16 cellular contexts compared by ENCODE assay signal in the genomic region with DNA sequence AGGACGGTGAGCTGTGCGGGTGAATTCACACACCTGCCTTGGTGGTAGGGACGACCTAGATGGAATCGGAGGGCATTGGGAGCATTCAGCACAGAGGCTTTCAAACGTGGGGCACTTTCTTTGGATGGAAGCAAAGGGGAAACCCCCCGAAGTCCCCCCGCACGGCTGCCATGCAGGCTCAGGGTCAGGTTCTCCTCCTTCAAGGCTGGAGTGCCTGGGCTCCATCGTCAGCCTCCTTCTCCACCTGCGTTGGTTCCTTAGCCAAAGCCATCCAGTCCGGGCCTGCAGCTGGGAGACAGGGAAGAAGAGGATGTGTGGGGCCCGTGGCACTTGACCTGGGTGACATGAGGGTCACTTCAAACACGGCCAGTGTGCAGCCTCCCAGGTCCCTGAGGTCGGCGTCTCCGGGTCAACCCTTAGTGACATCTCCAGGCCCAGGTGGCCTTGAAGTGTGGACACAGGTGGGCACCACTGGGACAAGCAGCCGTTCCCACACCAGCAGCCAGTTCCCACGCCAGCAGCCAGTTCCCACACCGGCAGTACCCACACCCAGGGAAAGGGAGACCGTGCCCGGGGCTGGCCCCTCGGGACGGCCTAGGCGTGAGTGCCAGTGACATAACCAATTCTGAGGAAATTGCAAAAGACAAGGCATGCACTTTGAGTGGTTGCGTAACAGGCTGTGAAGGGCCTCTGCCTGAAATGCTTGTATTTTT.
DNase-seq lines count a peak whose midpoint lies in the region; ATAC-seq lines count a peak whose summit lies in the region.
"Had no signal": no experiment of that assay in that cellular context is flagged by ENCODE, and none has a peak within 500 bp of the region (broad histone marks: within the 10 kb centered on the region; RNA-seq: fewer than 3 reads in every experiment).

No MANE protein-coding gene starts in this region.

- ATAC-seq in esophagus mucosa: peak; percentile 35
- ATAC-seq in GM21825 (IDR thresholded peaks at IDR 0.05; ENCODE audit: unreplicated experiment): no peak
- ATAC-seq in GM19452 (IDR thresholded peaks at IDR 0.05; ENCODE audit: unreplicated experiment): no peak
- ATAC-seq: activated CD4-positive, alpha-beta T cell treated with anti-CD3 and anti-CD28 coated beads for 36 hours; HCT116 had no signal

- H3K14ac ChIP-seq in neuronal stem cell (ENCODE audit: low read length): no peak overlapping the region

- no peak overlapping the region for H3K4ac ChIP-seq in neuronal stem cell (ENCODE audit: low read length)

- no CpG with 5 or more reads among the region's 25 CpGs for WGBS in neuronal stem cell (ENCODE audit: extremely low coverage in 2 of 2, insufficient read length in 2 of 2, insufficient replicate concordance in 1 of 2), 2 donors

- peak overlapping the region; percentile 53 for H2AK5ac ChIP-seq in neuronal stem cell (ENCODE audit: low read depth, low read length)

- no peak overlapping the region for H3K27ac ChIP-seq in neuronal stem cell (replicated peaks; ENCODE audit: low read length)
- H3K27ac ChIP-seq: RWPE1 had no signal

- DNase-seq in HuH-7 (ENCODE audit: low spot score) (peak; percentile 37), NCI-H460 (ENCODE audit: extremely low read depth, low read depth) (peak; percentile 2), neuronal stem cell (ENCODE audit: low spot score) (no peak), NCI-H187 treated with DMSO at 0.1 percent for 48 hours (lab: John Stamatoyannopoulos, UW) (no peak)
- DNase-seq in stimulated activated CD4-positive, alpha-beta T cell treated with anti-CD3 and anti-CD28 coated beads, Interleukin-2, amount 100 ng/mL, for 48 hours: no peak
- DNase-seq: activated CD4-positive, alpha-beta T cell treated with anti-CD3 and anti-CD28 coated beads for 36 hours; DND-41; NCI-H2227 treated with DMSO at 0.1 percent for 48 hours; nucleus accumbens; retina; stimulated activated CD4-positive, alpha-beta T cell treated with anti-CD3 and anti-CD28 coated beads, Interleukin-12 subunit alpha, Interleukin-12 subunit beta, amount 100 ng/mL, for 4 hours had no signal

- H2AFZ ChIP-seq in neuronal stem cell (ENCODE audit: low read length): no peak overlapping the region

- peak overlapping the region; percentile 42 for H4K91ac ChIP-seq in neuronal stem cell (ENCODE audit: low read depth, low read length, poor library complexity)

- peak overlapping the region; percentile 33 for H2BK5ac ChIP-seq in neuronal stem cell (ENCODE audit: low read length)

- H2BK12ac ChIP-seq in neuronal stem cell (ENCODE audit: low read length): no peak overlapping the region

- no peak overlapping the region for H3K9ac ChIP-seq in neuronal stem cell (ENCODE audit: low read depth, low read length, poor library complexity)

- peak overlapping the region; percentile 65 for H2BK15ac ChIP-seq in neuronal stem cell (ENCODE audit: low read length)

- H3K4me3 ChIP-seq in neuronal stem cell (ENCODE audit: low read length in 2 of 2): peak overlapping the region in 1 of 2 donors; percentile 18

- no peaks in the 10 kb centered on the region for H3K27me3 ChIP-seq in neuronal stem cell (ENCODE audit: control insufficient read depth in 3 of 3, insufficient read depth in 3 of 3, low read depth in 1 of 3, low read length in 3 of 3)

- H3K23ac ChIP-seq in neuronal stem cell (ENCODE audit: low read depth, low read length, poor library complexity): peak overlapping the region; percentile 20

- H3K79me1 ChIP-seq in neuronal stem cell (ENCODE audit: low read depth, low read length): no peaks in the 10 kb centered on the region

- H3K4me2 ChIP-seq in neuronal stem cell (ENCODE audit: insufficient read depth, low read length, poor library complexity, severe bottlenecking): no peak overlapping the region

- H4K8ac ChIP-seq in neuronal stem cell (ENCODE audit: low read depth, low read length): no peak overlapping the region

- H3K9me3 ChIP-seq in neuronal stem cell (replicated peaks in 1 of 2; ENCODE audit: control insufficient read depth in 2 of 2, insufficient read depth in 1 of 2, low read depth in 1 of 2, low read length in 2 of 2): peaks cover 0 to 2% of the 10 kb centered on the region in 2 donors

- H3K36me3 ChIP-seq in neuronal stem cell (replicated peaks in 1 of 2; ENCODE audit: control insufficient read depth in 2 of 2, insufficient read depth in 2 of 2, low read length in 2 of 2): no peaks in the 10 kb centered on the region

- peak overlapping the region; percentile 77 for H3K18ac ChIP-seq in neuronal stem cell (ENCODE audit: low read length)

- H2BK120ac ChIP-seq in neuronal stem cell (ENCODE audit: low read depth, low read length): peak overlapping the region; percentile 12

- H3K4me1 ChIP-seq in neuronal stem cell (ENCODE audit: control insufficient read depth in 2 of 2, insufficient read depth in 1 of 2, low read depth in 1 of 2, low read length in 2 of 2): peaks cover 3 to 13% of the 10 kb centered on the region in 2 donors

Comparison
In these comparisons a context has a peak if more than half of its experiments do, and no peak if none do; other contexts are left out.
1. DNase-seq: peak in HuH-7 (single experiment) and NCI-H460 (single experiment); none in neuronal stem cell (single experiment), NCI-H187 treated with DMSO at 0.1 percent for 48 hours (single experiment) and stimulated activated CD4-positive, alpha-beta T cell treated with anti-CD3 and anti-CD28 coated beads, Interleukin-2, amount 100 ng/mL, for 48 hours (0 of 2).